Comparison of ENCODE assay signal across 16 cellular contexts in genomic region chr12:82414926-82415325, GRCh38. TPM values are rescaled to one million over a fixed set of nuclear protein-coding genes. Genes with fewer than 3 reads are reported as not detected.
DNase-seq lines count a peak whose midpoint lies in the region; ATAC-seq, FAIRE-seq and TF ChIP-seq lines count a peak whose summit lies in the region.
"Had no signal": no experiment of that assay in that cellular context is flagged by ENCODE, and none has a peak within 500 bp of the region (broad histone marks: within the 10 kb centered on the region; RNA-seq: fewer than 3 reads in every experiment).

No MANE protein-coding gene starts in this region.

- H4K20me1 ChIP-seq in astrocyte (ENCODE audit: insufficient read depth, low read length) = no peaks in the 10 kb centered on the region

- H3K36me3 Mint-ChIP-seq in astrocyte (ENCODE audit: low read depth, unreplicated experiment) = no peaks in the 10 kb centered on the region
- H3K36me3 Mint-ChIP-seq in stimulated activated memory B cell treated with anti-CD40 and anti-IgM and Interleukin-4, amounts not matched to agents 10 μg/mL and 1 μg/mL and 100 μg/mL, for 72 hours = peaks cover 31% of the 10 kb centered on the region

- peak; percentile 62 for DNase-seq in LHCN-M2 (ENCODE audit: low read depth)
- DNase-seq in astrocyte (ENCODE audit: low read depth) = peak; percentile 67
- peak; percentile 32 for DNase-seq in epithelial cell of proximal tubule (ENCODE audit: low read depth)
- no peak for DNase-seq in NCI-H2196 (lab: John Stamatoyannopoulos, UW; ENCODE audit: unreplicated experiment)
- no peak for DNase-seq in HUDEP-2 (lab: John Stamatoyannopoulos, UW; ENCODE audit: unreplicated experiment in 76 of 76)
- DNase-seq: BE2C; CD4-positive, alpha-beta T cell; H7; MV-4-11; NCI-H187 treated with DMSO at 0.1 percent for 48 hours; NCI-H446; NCI-H69 had no signal

- TF ChIP-seq CTCF in astrocyte (IDR thresholded peaks at IDR 0.05; ENCODE audit: insufficient read depth, low read depth, low read length) (no peak), epithelial cell of proximal tubule (conservative IDR thresholded peaks at IDR 0.05; ENCODE audit: low read depth, low read length) (no peak)

- H3K4me2 ChIP-seq in astrocyte (ENCODE audit: low read length) = peak overlapping the region; percentile 34

- peak overlapping the region; percentile 87 for H3K27ac Mint-ChIP-seq in astrocyte (ENCODE audit: unreplicated experiment)
- no peak overlapping the region for H3K27ac Mint-ChIP-seq in stimulated activated memory B cell treated with anti-CD40 and anti-IgM and Interleukin-4, amounts not matched to agents 10 μg/mL and 1 μg/mL and 100 μg/mL, for 72 hours
- H3K27ac Mint-ChIP-seq: CD4-positive, alpha-beta T cell had no signal

- no peaks in the 10 kb centered on the region for H3K79me2 ChIP-seq in astrocyte (ENCODE audit: insufficient read depth, low read length)

- no CpG with 5 or more reads among the region's 1 CpG for WGBS in mesodermal cell (ENCODE audit: insufficient coverage in 2 of 2), 2 experiments

- H3K9ac ChIP-seq in astrocyte (ENCODE audit: low read length) = no peak overlapping the region

- no peak overlapping the region for H2AFZ ChIP-seq in astrocyte (ENCODE audit: low read depth, low read length)

- H3K27me3 Mint-ChIP-seq in astrocyte (ENCODE audit: low read depth, unreplicated experiment) = no peaks in the 10 kb centered on the region
- H3K27me3 Mint-ChIP-seq in stimulated activated memory B cell treated with anti-CD40 and anti-IgM and Interleukin-4, amounts not matched to agents 10 μg/mL and 1 μg/mL and 100 μg/mL, for 72 hours = no peaks in the 10 kb centered on the region
- H3K27me3 Mint-ChIP-seq: CD4-positive, alpha-beta T cell had no signal

- no peak overlapping the region for H3K4me3 Mint-ChIP-seq in astrocyte (ENCODE audit: unreplicated experiment)
- no peak overlapping the region for H3K4me3 Mint-ChIP-seq in stimulated activated memory B cell treated with anti-CD40 and anti-IgM and Interleukin-4, amounts not matched to agents 10 μg/mL and 1 μg/mL and 100 μg/mL, for 72 hours
- H3K4me3 Mint-ChIP-seq: CD4-positive, alpha-beta T cell had no signal

- no peaks in the 10 kb centered on the region for H3K36me3 ChIP-seq in astrocyte (ENCODE audit: insufficient read depth, low read length)
- no peaks in the 10 kb centered on the region for H3K36me3 ChIP-seq in mesodermal cell (ENCODE audit: control insufficient read depth, insufficient read depth, low read length)
- H3K36me3 ChIP-seq: BE2C had no signal

- no peaks in the 10 kb centered on the region for H3K27me3 ChIP-seq in astrocyte (ENCODE audit: insufficient read depth, low read length)
- H3K27me3 ChIP-seq: BE2C had no signal

- H3K9me3 Mint-ChIP-seq in astrocyte (ENCODE audit: unreplicated experiment) = no peaks in the 10 kb centered on the region
- H3K9me3 Mint-ChIP-seq in stimulated activated memory B cell treated with anti-CD40 and anti-IgM and Interleukin-4, amounts not matched to agents 10 μg/mL and 1 μg/mL and 100 μg/mL, for 72 hours = peaks cover 7% of the 10 kb centered on the region

- H3K27ac ChIP-seq in astrocyte (ENCODE audit: low read depth, low read length) = peak overlapping the region; percentile 53
- H3K27ac ChIP-seq in mesodermal cell (ENCODE audit: low read depth, low read length, severe bottlenecking) = peak overlapping the region; percentile 39
- H3K27ac ChIP-seq: RWPE1 had no signal

- no peak for FAIRE-seq in astrocyte (lab: Jason Lieb, UNC)

- H3K4me1 ChIP-seq in astrocyte (ENCODE audit: insufficient read depth, low read length) (peaks cover 2% of the 10 kb centered on the region), mesodermal cell (ENCODE audit: control insufficient read depth, insufficient read depth, low read length, poor library complexity, severe bottlenecking) (peaks cover 3% of the 10 kb centered on the region)
- H3K4me1 ChIP-seq: BE2C had no signal

- ATAC-seq in stimulated activated memory B cell treated with anti-CD40 and anti-IgM and Interleukin-4, amounts not matched to agents 10 μg/mL and 1 μg/mL and 100 μg/mL, for 72 hours = no peak
- ATAC-seq in HG02852 (IDR thresholded peaks at IDR 0.05; ENCODE audit: unreplicated experiment) = no peak

- no peaks in the 10 kb centered on the region for H3K9me3 ChIP-seq in astrocyte (ENCODE audit: insufficient read depth, low read depth, low read length)
- no peaks in the 10 kb centered on the region for H3K9me3 ChIP-seq in mesodermal cell (ENCODE audit: control insufficient read depth, low read length)
- H3K9me3 ChIP-seq: BE2C had no signal

- H3K4me3 ChIP-seq in astrocyte (ENCODE audit: insufficient read depth, low read depth, low read length) (no peak overlapping the region), epithelial cell of proximal tubule (ENCODE audit: low read depth, low read length) (no peak overlapping the region), mesodermal cell (ENCODE audit: extremely low read depth, insufficient read depth, low read length, poor library complexity, severe bottlenecking) (no peak overlapping the region)

- H3K4me1 Mint-ChIP-seq in astrocyte (ENCODE audit: low read depth, unreplicated experiment) = peaks cover 11% of the 10 kb centered on the region
- H3K4me1 Mint-ChIP-seq in stimulated activated memory B cell treated with anti-CD40 and anti-IgM and Interleukin-4, amounts not matched to agents 10 μg/mL and 1 μg/mL and 100 μg/mL, for 72 hours = no peaks in the 10 kb centered on the region

RNA-seq across cellular contexts. Expression of gene METTL25, which starts 56.6 kb away (rescaled TPM):
- total RNA-seq in LHCN-M2 (2014; rRNA removed) = 6.6 and 9.9 TPM in 2 replicates
- 1.3 TPM for polyA plus RNA-seq in LHCN-M2 (2012)
- total RNA-seq in astrocyte = 6.8 and 9.4 TPM in 2 replicates
- 4.7 and 8.8 TPM in 2 replicates for total RNA-seq in epithelial cell of proximal tubule
- polyA plus RNA-seq in mesodermal cell (2013, experiment 1 of 2) = 4.5 TPM
- polyA plus RNA-seq in mesodermal cell (2013, experiment 2 of 2) = 4.9 TPM

RNA-seq across cellular contexts. Expression of gene CCDC59, which starts 56.7 kb away (rescaled TPM):
- total RNA-seq in LHCN-M2 (2014; rRNA removed) (57.1 and 67.3 TPM in 2 replicates), astrocyte (43.7 and 46.0 TPM in 2 replicates), epithelial cell of proximal tubule (83.2 and 109 TPM in 2 replicates)
- polyA plus RNA-seq in LHCN-M2 (2012) = 21.2 TPM
- polyA plus RNA-seq in mesodermal cell (2013, experiment 1 of 2) = 54.6 TPM
- 72.1 TPM for polyA plus RNA-seq in mesodermal cell (2013, experiment 2 of 2)

Comparison
In these comparisons a context has a peak if more than half of its experiments do, and no peak if none do; other contexts are left out.
1. DNase-seq: peak in LHCN-M2 (single experiment), astrocyte (single experiment) and epithelial cell of proximal tubule (single experiment); none in NCI-H2196 (single experiment) and HUDEP-2 (0 of 76).